Comparison of ENCODE assay signal across 8 cellular contexts in the genomic region with DNA sequence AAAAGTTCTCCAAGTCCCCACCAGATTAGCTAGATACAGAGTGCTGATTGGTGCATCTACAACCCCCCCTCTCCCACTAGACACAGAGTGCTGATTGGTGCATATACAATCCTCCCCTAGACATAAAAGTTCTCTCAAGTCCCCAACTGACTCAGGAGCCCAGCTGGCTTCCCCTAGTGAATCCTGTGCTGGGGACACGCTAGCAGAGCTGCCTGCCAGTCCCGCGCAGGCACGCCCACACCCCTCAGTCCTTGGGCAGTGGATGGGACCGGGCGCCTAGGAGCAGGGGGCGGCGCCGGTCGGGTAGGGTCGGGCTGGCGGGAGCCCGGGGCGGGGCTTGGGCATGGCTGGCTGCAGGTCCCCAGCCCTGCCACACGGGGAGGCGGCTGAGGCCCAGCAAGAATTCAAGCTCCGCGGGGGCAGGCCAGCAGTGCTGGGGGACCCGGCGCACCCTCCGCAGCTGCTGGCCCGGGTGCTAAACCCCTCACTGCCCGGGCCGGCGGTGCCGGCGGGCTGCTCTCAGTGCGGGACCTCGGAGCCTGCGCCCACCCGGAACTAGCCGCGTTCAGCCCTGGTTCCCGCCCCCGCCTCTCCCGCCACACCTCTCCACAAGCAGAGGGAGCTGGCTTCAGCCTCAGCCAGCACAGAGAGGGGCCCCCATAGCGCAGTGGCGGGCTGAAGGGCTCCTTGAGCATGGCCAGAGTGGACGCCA.
DNase-seq lines count a peak whose midpoint lies in the region; ATAC-seq and TF ChIP-seq lines count a peak whose summit lies in the region.

No MANE protein-coding gene starts in this region.

- dilution Hi-C loops in IMR-90 (cut with HindIII; ENCODE audit: low sequenced_read_pairs, unreplicated experiment): no loop called here

- H3K27me3 Mint-ChIP-seq in activated T-helper 2 cell treated with anti-CD3 and anti-CD28 coated beads, Interferon-gamma antibody, Interleukin-2, Interleukin-4, amounts not matched to agents 10 μg/mL and 5 μg/mL and 100 μg/mL, durations not matched to agents 14 hours and 24 hours and 36 hours (ENCODE audit: low read depth): no peaks in the 10 kb centered on the region
- H3K27me3 Mint-ChIP-seq in osteocyte (ENCODE audit: unreplicated experiment): peaks cover 23% of the 10 kb centered on the region

- no peak overlapping the region for H4K5ac ChIP-seq in IMR-90 (ENCODE audit: low read depth, low read length)

- H3K4me1 Mint-ChIP-seq in activated T-helper 2 cell treated with anti-CD3 and anti-CD28 coated beads, Interferon-gamma antibody, Interleukin-2, Interleukin-4, amounts not matched to agents 10 μg/mL and 5 μg/mL and 100 μg/mL, durations not matched to agents 14 hours and 24 hours and 36 hours (ENCODE audit: low read depth): peaks cover 21% of the 10 kb centered on the region
- H3K4me1 Mint-ChIP-seq in osteocyte (ENCODE audit: unreplicated experiment): peaks cover 4% of the 10 kb centered on the region

- no peak overlapping the region for H3K56ac ChIP-seq in IMR-90 (ENCODE audit: extremely low read depth, insufficient read depth, low read length)

- 4% methylated on average over 18 of the region's 39 CpGs; no CpG with 5 or more reads in 1 of the 2 experiments for WGBS in IMR-90 (ENCODE audit: extremely low coverage in 2 of 2, insufficient read length in 1 of 2), 2 experiments
- 0% methylated on average over 2 of the region's 39 CpGs; no CpG with 5 or more reads in 1 of the 2 donors for WGBS in gastroesophageal sphincter (ENCODE audit: low coverage in 1 of 2), 2 donors
- WGBS in thyroid gland, 2 donors: 0 to 1% methylated on average over 14 to 35 of the region's 39 CpGs

- TF ChIP-seq POLR2A in IMR-90 (IDR thresholded peaks at IDR 0.05; ENCODE audit: low read depth, low read length) (no peak), gastroesophageal sphincter (IDR thresholded peaks at IDR 0.05) (no peak), thyroid gland (IDR thresholded peaks at IDR 0.05) (peak in 1 of 2 donors; percentile 52)

- H3K18ac ChIP-seq in IMR-90 (ENCODE audit: low read depth, low read length): no peak overlapping the region

- ATAC-seq in GM21576 (IDR thresholded peaks at IDR 0.05; ENCODE audit: unreplicated experiment): peak; percentile 98
- peak; percentile 100 for ATAC-seq in IMR-90 (ENCODE audit: low read depth)
- ATAC-seq in gastroesophageal sphincter: peak; percentile 94

- no peak overlapping the region for H2BK5ac ChIP-seq in IMR-90 (ENCODE audit: low read depth, low read length, poor library complexity, severe bottlenecking)

- no peak overlapping the region for H3K23ac ChIP-seq in IMR-90 (ENCODE audit: low read depth, low read length)

- H2BK15ac ChIP-seq in IMR-90 (ENCODE audit: low read depth, low read length): no peak overlapping the region

- TF ChIP-seq EP300 in gastroesophageal sphincter (IDR thresholded peaks at IDR 0.05): no peak

- no peaks in the 10 kb centered on the region for H3K79me1 ChIP-seq in IMR-90 (ENCODE audit: low read depth in 1 of 2, low read length in 2 of 2)

- H3K9me3 ChIP-seq in IMR-90 (ENCODE audit: control insufficient read depth, insufficient read depth, low read length) (no peaks in the 10 kb centered on the region), gastroesophageal sphincter (no peaks in the 10 kb centered on the region), thyroid gland (no peaks in the 10 kb centered on the region)

- H3K27ac Mint-ChIP-seq in activated T-helper 2 cell treated with anti-CD3 and anti-CD28 coated beads, Interferon-gamma antibody, Interleukin-2, Interleukin-4, amounts not matched to agents 10 μg/mL and 5 μg/mL and 100 μg/mL, durations not matched to agents 14 hours and 24 hours and 36 hours: peak overlapping the region; percentile 77
- no peak overlapping the region for H3K27ac Mint-ChIP-seq in osteocyte (ENCODE audit: unreplicated experiment)

- peak overlapping the region; percentile 94 for H2AFZ ChIP-seq in IMR-90 (replicated peaks; ENCODE audit: low read length, poor library complexity)

- H3K4me2 ChIP-seq in IMR-90 (ENCODE audit: low read depth, low read length): peak overlapping the region; percentile 82

- H2AK9ac ChIP-seq in IMR-90 (replicated peaks; ENCODE audit: low read depth, low read length, poor library complexity): no peak overlapping the region

- intact Hi-C loops in IMR-90 (cut with micrococcal nuclease) (no loop called here), thyroid gland (cut with DNase I) (no loop called here)
- intact Hi-C loops in activated T-helper 2 cell treated with anti-CD3 and anti-CD28 coated beads, Interferon-gamma antibody, Interleukin-2, Interleukin-4, amounts not matched to agents 10 μg/mL and 5 μg/mL and 100 μg/mL, durations not matched to agents 14 hours and 24 hours and 36 hours (cut with micrococcal nuclease): loop anchor here (1.0 kb wide), 1 partner anchor 64 kb away; the partner anchor contains the start of gene DDHD1

- DNase-seq in EH (ENCODE audit: low read depth) (peak; percentile 57), IMR-90 (peak; percentile 33), RKO (ENCODE audit: low spot score) (peak; percentile 66), osteocyte (ENCODE audit: extremely low spot score, unreplicated experiment) (peak; percentile 90), thyroid gland (peak; percentile 87 to 88)
- DNase-seq in activated T-helper 2 cell treated with anti-CD3 and anti-CD28 coated beads, Interferon-gamma antibody, Interleukin-2, Interleukin-4, amounts not matched to agents 10 μg/mL and 5 μg/mL and 100 μg/mL, durations not matched to agents 14 hours and 24 hours and 36 hours (ENCODE audit: low spot score): peak; percentile 78

- H3K36me3 ChIP-seq in IMR-90 (ENCODE audit: control insufficient read depth, insufficient read depth, low read length): no peaks in the 10 kb centered on the region
- no peaks in the 10 kb centered on the region for H3K36me3 ChIP-seq in gastroesophageal sphincter
- H3K36me3 ChIP-seq in thyroid gland: no peaks in the 10 kb centered on the region

- in situ Hi-C loops in IMR-90 (cut with MboI; ENCODE audit: low sequenced_read_pairs): no loop called here

- no peak overlapping the region for H2BK20ac ChIP-seq in IMR-90 (ENCODE audit: low read depth, low read length)

- H3K9ac ChIP-seq in IMR-90 (ENCODE audit: low read depth, low read length): 0 out of 2 replicates have a peak overlapping the region, but pooled peaks have one; percentile 11

- no peaks in the 10 kb centered on the region for H4K20me1 ChIP-seq in IMR-90 (ENCODE audit: insufficient read depth, low read length)

- POLR2A ChIA-PET in IMR-90 (lab: Charles Lee; ENCODE audit: unreplicated experiment): no interaction called here

- H3K9me3 Mint-ChIP-seq in activated T-helper 2 cell treated with anti-CD3 and anti-CD28 coated beads, Interferon-gamma antibody, Interleukin-2, Interleukin-4, amounts not matched to agents 10 μg/mL and 5 μg/mL and 100 μg/mL, durations not matched to agents 14 hours and 24 hours and 36 hours: no peaks in the 10 kb centered on the region
- no peaks in the 10 kb centered on the region for H3K9me3 Mint-ChIP-seq in osteocyte (ENCODE audit: unreplicated experiment)

- H2BK120ac ChIP-seq in IMR-90 (ENCODE audit: low read depth, low read length): 0 out of 2 replicates have a peak overlapping the region, but pooled peaks have one; percentile 44

- H4K91ac ChIP-seq in IMR-90 (ENCODE audit: insufficient read depth, low read depth, low read length): no peak overlapping the region

- 0 out of 2 replicates have a peak overlapping the region, but pooled peaks have one; percentile 69 for H3K14ac ChIP-seq in IMR-90 (replicated peaks; ENCODE audit: low read depth, low read length)

- H3K27me3 ChIP-seq in IMR-90 (ENCODE audit: control insufficient read depth, insufficient read depth, low read length) (no peaks in the 10 kb centered on the region), gastroesophageal sphincter (no peaks in the 10 kb centered on the region), thyroid gland (no peaks in the 10 kb centered on the region)

- peak overlapping the region in 1 of 2 experiments; percentile 60; a peak in 1 of 4 replicates for H4K8ac ChIP-seq in IMR-90 (ENCODE audit: low read depth in 2 of 2, low read length in 2 of 2)

- H3K4me3 ChIP-seq in IMR-90 (ENCODE audit: insufficient read depth, low read depth, low read length): peak overlapping the region; percentile 52
- H3K4me3 ChIP-seq in gastroesophageal sphincter: peak overlapping the region; percentile 60 to 69
- H3K4me3 ChIP-seq in thyroid gland (replicated peaks in 1 of 3): peak overlapping the region; percentile 23 to 43 (median 32)

- H3K27ac ChIP-seq in IMR-90 (ENCODE audit: insufficient read depth, low read length) (no peak overlapping the region), gastroesophageal sphincter (peak overlapping the region in 3 of 4 donors; percentile 59 to 75 (median 60)), thyroid gland (peak overlapping the region in 2 of 3 donors; percentile 33 to 53)

- H3K9me1 ChIP-seq in IMR-90 (ENCODE audit: insufficient read depth, low read length): no peaks in the 10 kb centered on the region

- no peak for TF ChIP-seq RAD21 in IMR-90 (IDR thresholded peaks at IDR 0.05; ENCODE audit: low read length)

- H3K4me1 ChIP-seq in IMR-90 (ENCODE audit: control insufficient read depth, insufficient read depth, low read length): no peaks in the 10 kb centered on the region
- peaks cover 0 to 13% (median 5%) of the 10 kb centered on the region in 3 donors for H3K4me1 ChIP-seq in gastroesophageal sphincter
- H3K4me1 ChIP-seq in thyroid gland: peaks cover 0 to 6% of the 10 kb centered on the region in 2 donors

- peak overlapping the region; percentile 83 for H3K4me3 Mint-ChIP-seq in activated T-helper 2 cell treated with anti-CD3 and anti-CD28 coated beads, Interferon-gamma antibody, Interleukin-2, Interleukin-4, amounts not matched to agents 10 μg/mL and 5 μg/mL and 100 μg/mL, durations not matched to agents 14 hours and 24 hours and 36 hours (ENCODE audit: low read depth)
- H3K4me3 Mint-ChIP-seq in osteocyte (ENCODE audit: unreplicated experiment): peak overlapping the region; percentile 77

- H2AK5ac ChIP-seq in IMR-90 (ENCODE audit: low read depth, low read length): no peak overlapping the region

- H3K4ac ChIP-seq in IMR-90 (ENCODE audit: low read depth, low read length): no peak overlapping the region; the same call in 1 of the 2 replicates

- H3K36me3 Mint-ChIP-seq in activated T-helper 2 cell treated with anti-CD3 and anti-CD28 coated beads, Interferon-gamma antibody, Interleukin-2, Interleukin-4, amounts not matched to agents 10 μg/mL and 5 μg/mL and 100 μg/mL, durations not matched to agents 14 hours and 24 hours and 36 hours (ENCODE audit: low read depth): no peaks in the 10 kb centered on the region
- H3K36me3 Mint-ChIP-seq in osteocyte (ENCODE audit: unreplicated experiment): no peaks in the 10 kb centered on the region

- TF ChIP-seq CTCF in IMR-90 (conservative IDR thresholded peaks at IDR 0.05; ENCODE audit: low read depth, low read length): peak; percentile 34; the same call in 1 of the 2 replicates
- TF ChIP-seq CTCF in gastroesophageal sphincter (IDR thresholded peaks at IDR 0.05): peak in 3 of 4 experiments; percentile 66 to 70 (median 67)
- TF ChIP-seq CTCF in osteocyte (IDR thresholded peaks at IDR 0.05): peak; percentile 63
- TF ChIP-seq CTCF in thyroid gland (IDR thresholded peaks at IDR 0.05): peak; percentile 14 to 82 (median 58)

- BruUV-seq in IMR-90 (replicated peaks; lab: Mats Ljungman, UMichigan): no TSS peak

- CTCF ChIA-PET in IMR-90 (lab: Yijun Ruan, JAX): interaction anchor here (0.6 to 1.6 kb wide), 2 partner anchors 13 to 15 kb away, joined by 3 to 8 read pairs; no protein-coding TSS in a partner anchor

Comparison
In these comparisons a context has a peak if more than half of its experiments do, and no peak if none do; other contexts are left out.
1. DNase-seq: peak in every context shown above with its lines; median percentile 90 in osteocyte; 88 in thyroid gland; 78 in activated T-helper 2 cell treated with anti-CD3 and anti-CD28 coated beads, Interferon-gamma antibody, Interleukin-2, Interleukin-4, amounts not matched to agents 10 μg/mL and 5 μg/mL and 100 μg/mL, durations not matched to agents 14 hours and 24 hours and 36 hours; 66 in RKO; 57 in EH; 33 in IMR-90.